ENCODE assay signal across 28 cellular contexts in genomic region chr10:76234827-76235226, GRCh38.
DNase-seq lines count a peak whose midpoint lies in the region; ATAC-seq, FAIRE-seq and TF ChIP-seq lines count a peak whose summit lies in the region.
"Had no signal": no experiment of that assay in that cellular context is flagged by ENCODE, and none has a peak within 500 bp of the region (broad histone marks: within the 10 kb centered on the region; RNA-seq: fewer than 3 reads in every experiment).

No MANE protein-coding gene starts in this region.

- 75% methylated on average over 3 of the region's 3 CpGs; no CpG with 5 or more reads in 1 of the 2 experiments for WGBS in H1 (ENCODE audit: extremely low coverage in 1 of 2, insufficient coverage in 1 of 2, insufficient read length in 1 of 2, insufficient replicate concordance in 2 of 2, low coverage in 1 of 2, low lambda C conversion rate in 2 of 2, missing lambda C conversion rate in 1 of 2), 2 experiments
- no CpG with 5 or more reads among the region's 3 CpGs for WGBS in mesendoderm (ENCODE audit: extremely low coverage, insufficient coverage, low lambda C conversion rate)

- H3K27me3 ChIP-seq in H1 (replicated peaks in 1 of 4; ENCODE audit: control insufficient read depth in 3 of 4, extremely low read depth in 1 of 4, insufficient read depth in 3 of 4, low read length in 3 of 4) (peaks cover 47 to 61% (median 58%) of the 10 kb centered on the region in 4 experiments), left lung (no peaks in the 10 kb centered on the region), mesendoderm (ENCODE audit: insufficient read depth, low read length, poor library complexity) (no peaks in the 10 kb centered on the region)
- H3K27me3 ChIP-seq: BE2C, BLaER1 had no signal

- H3K27ac Mint-ChIP-seq in immature natural killer cell, result no peak overlapping the region
- H3K27ac Mint-ChIP-seq: CD14-positive monocyte; CD4-positive, alpha-beta memory T cell; CD4-positive, CD25-positive, alpha-beta regulatory T cell; CD8-positive, alpha-beta memory T cell had no signal

- no peak for DNase-seq in H1 (ENCODE audit: low read depth in 1 of 2, low spot score in 2 of 2)
- no peak for DNase-seq in left lung
- no peak for DNase-seq in mesendoderm
- no peak for DNase-seq in immature natural killer cell
- DNase-seq: 8988T; ACHN; BE2C; C1 segment of cervical spinal cord; CD4-positive, alpha-beta memory T cell; CD4-positive, CD25-positive, alpha-beta regulatory T cell; CD8-positive, alpha-beta memory T cell; COR-L47; DMS 273 treated with DMSO at 0.1 percent for 48 hours; DMS153; DMS53; DMS79; DND-41; EL; GDM1 had no signal

- H2BK5ac ChIP-seq in H1 (ENCODE audit: low read depth, low read length) (no peak overlapping the region), mesendoderm (ENCODE audit: low read length) (peak overlapping the region; percentile 21)

- H3K36me3 ChIP-seq in H1 (ENCODE audit: control insufficient read depth in 2 of 4, insufficient read depth in 4 of 4, low read length in 3 of 4) (peaks cover 0 to 4% (median 0%) of the 10 kb centered on the region in 4 experiments; a peak in 1 of 8 replicates), left lung (no peaks in the 10 kb centered on the region), mesendoderm (ENCODE audit: control insufficient read depth, insufficient read depth, low read length) (no peaks in the 10 kb centered on the region)
- H3K36me3 ChIP-seq: BE2C, BLaER1 had no signal

- H3K4me3 Mint-ChIP-seq in immature natural killer cell, result no peak overlapping the region
- H3K4me3 Mint-ChIP-seq: CD14-positive monocyte; CD4-positive, alpha-beta memory T cell; CD4-positive, CD25-positive, alpha-beta regulatory T cell; CD8-positive, alpha-beta memory T cell had no signal

- no peak overlapping the region for H3K18ac ChIP-seq in H1 (ENCODE audit: extremely low read depth, low read length)
- peak overlapping the region; percentile 40 for H3K18ac ChIP-seq in mesendoderm (ENCODE audit: low read length)

- POLR2A ChIA-PET in H1 (lab: Charles Lee; ENCODE audit: partially characterized antibody), result no interaction called here

- no peak overlapping the region for H3K27ac ChIP-seq in H1 (ENCODE audit: low read depth, low read length)
- H3K27ac ChIP-seq in left lung, result peak overlapping the region in 1 of 2 donors; percentile 9
- peak overlapping the region; percentile 25 for H3K27ac ChIP-seq in mesendoderm (ENCODE audit: low read depth, low read length)
- H3K27ac ChIP-seq: BLaER1 had no signal

- no peak overlapping the region for H3K4ac ChIP-seq in H1 (replicated peaks; ENCODE audit: insufficient read length, low read depth, low read length)
- H3K4ac ChIP-seq in mesendoderm (ENCODE audit: low read depth, low read length), result no peak overlapping the region

- peaks cover 0 to 6% of the 10 kb centered on the region in 2 experiments for H4K20me1 ChIP-seq in H1 (replicated peaks in 1 of 2; ENCODE audit: control insufficient read depth in 1 of 2, insufficient read depth in 2 of 2, low read length in 2 of 2)
- H4K20me1 ChIP-seq: BLaER1 had no signal

- no peak overlapping the region for H2BK120ac ChIP-seq in H1 (replicated peaks; ENCODE audit: low read depth, low read length)
- H2BK120ac ChIP-seq in mesendoderm (ENCODE audit: low read depth, low read length), result peak overlapping the region; percentile 83

- TF ChIP-seq CTCF in H1 (IDR thresholded peaks at IDR 0.05; ENCODE audit: control extremely low read depth in 1 of 3, insufficient read depth in 1 of 3, low read depth in 1 of 3, low read length in 3 of 3) (no peak), left lung (IDR thresholded peaks at IDR 0.05) (no peak)

- H2BK15ac ChIP-seq in H1 (ENCODE audit: low read length) (no peak overlapping the region), mesendoderm (replicated peaks; ENCODE audit: low read depth) (no peak overlapping the region)

- H3K36me3 Mint-ChIP-seq in immature natural killer cell, result no peaks in the 10 kb centered on the region
- H3K36me3 Mint-ChIP-seq: CD4-positive, alpha-beta memory T cell; CD4-positive, CD25-positive, alpha-beta regulatory T cell; CD8-positive, alpha-beta memory T cell had no signal

- H4K91ac ChIP-seq in H1 (replicated peaks; ENCODE audit: insufficient read length, low read length), result no peak overlapping the region

- H4K8ac ChIP-seq in H1 (ENCODE audit: extremely low read depth, insufficient read depth, low read length), result no peak overlapping the region
- H4K8ac ChIP-seq in mesendoderm (ENCODE audit: low read depth, low read length), result no peak overlapping the region

- H3K56ac ChIP-seq in H1 (replicated peaks; ENCODE audit: insufficient read length, low read depth, low read length) (no peak overlapping the region), mesendoderm (ENCODE audit: low read length) (no peak overlapping the region)

- H2BK12ac ChIP-seq in H1 (ENCODE audit: low read depth, low read length), result no peak overlapping the region

- no peak for FAIRE-seq in H1 (lab: Jason Lieb, UNC)
- FAIRE-seq: A204.1, GM12878, GM12892, GM18507, GM19239 had no signal

- H3K27me3 Mint-ChIP-seq in immature natural killer cell (ENCODE audit: low read depth in 3 of 3), result peaks cover 0 to 4% (median 3%) of the 10 kb centered on the region in 3 donors
- H3K27me3 Mint-ChIP-seq: CD4-positive, alpha-beta memory T cell; CD4-positive, CD25-positive, alpha-beta regulatory T cell had no signal

- H3K4me1 Mint-ChIP-seq in immature natural killer cell, result no peaks in the 10 kb centered on the region
- H3K4me1 Mint-ChIP-seq: CD14-positive monocyte; CD4-positive, alpha-beta memory T cell; CD8-positive, alpha-beta memory T cell had no signal

- H3K14ac ChIP-seq in H1 (ENCODE audit: insufficient read length), result no peak overlapping the region

- peak; percentile 81 for ATAC-seq in left lung
- ATAC-seq in HG02763 (IDR thresholded peaks at IDR 0.05; ENCODE audit: unreplicated experiment), result no peak
- ATAC-seq in GM19035 (IDR thresholded peaks at IDR 0.05; ENCODE audit: unreplicated experiment), result no peak
- ATAC-seq: GM12878 had no signal

- H3K4me2 ChIP-seq in H1 (ENCODE audit: insufficient read depth in 1 of 2, low read depth in 2 of 2, low read length in 2 of 2), result no peak overlapping the region
- H3K4me2 ChIP-seq in mesendoderm (ENCODE audit: low read length), result no peak overlapping the region
- H3K4me2 ChIP-seq: BLaER1 had no signal

- no peak overlapping the region for H2AFZ ChIP-seq in H1 (ENCODE audit: low read length)

- intact Hi-C loops in left lung (cut with DNase I), result no loop called here

- H4K5ac ChIP-seq in H1 (ENCODE audit: insufficient read length, low read depth, low read length) (no peak overlapping the region), mesendoderm (ENCODE audit: low read length) (no peak overlapping the region)

- CTCF ChIA-PET in H1 (lab: Charles Lee; ENCODE audit: partially characterized antibody), result interaction anchor here (0.9 kb wide), 2 partner anchors 67 to 69 kb away, joined by 3 read pairs; no protein-coding TSS in a partner anchor

- H3K23ac ChIP-seq in H1 (ENCODE audit: insufficient read length) (no peak overlapping the region), mesendoderm (ENCODE audit: low read length) (no peak overlapping the region)

- H3K9me3 ChIP-seq in H1 (ENCODE audit: insufficient read depth in 2 of 2, low read depth in 1 of 2, low read length in 1 of 2), result no peaks in the 10 kb centered on the region
- H3K9me3 ChIP-seq in left lung, result no peaks in the 10 kb centered on the region
- H3K9me3 ChIP-seq: BE2C, BLaER1 had no signal

- H3K4me3 ChIP-seq in H1 (ENCODE audit: extremely low read depth in 1 of 4, insufficient read depth in 2 of 4, low read depth in 3 of 4, low read length in 4 of 4), result no peak overlapping the region
- no peak overlapping the region for H3K4me3 ChIP-seq in left lung
- no peak overlapping the region for H3K4me3 ChIP-seq in mesendoderm (ENCODE audit: low read length)
- H3K4me3 ChIP-seq: BLaER1, GM12878 had no signal

- H2AK5ac ChIP-seq in H1 (ENCODE audit: low read depth, low read length) (no peak overlapping the region), mesendoderm (ENCODE audit: low read length) (no peak overlapping the region)

- H3K79me2 ChIP-seq in H1 (ENCODE audit: control insufficient read depth in 1 of 2, insufficient read depth in 2 of 2, low read length in 2 of 2) (no peaks in the 10 kb centered on the region), mesendoderm (ENCODE audit: control insufficient read depth, insufficient read depth, low read length) (no peaks in the 10 kb centered on the region)

- H3K4me1 ChIP-seq in H1 (replicated peaks in 1 of 4; ENCODE audit: control insufficient read depth in 3 of 4, insufficient read depth in 4 of 4, low read length in 3 of 4) (peaks cover 0 to 9% (median 7%) of the 10 kb centered on the region in 4 experiments; a peak in 3 of 7 replicates), left lung (peaks cover 0 to 8% of the 10 kb centered on the region in 2 donors), mesendoderm (ENCODE audit: control insufficient read depth, low read depth, low read length) (peaks cover 17% of the 10 kb centered on the region)
- H3K4me1 ChIP-seq: BLaER1 had no signal

- no peak for TF ChIP-seq POLR2A in H1 (IDR thresholded peaks at IDR 0.05; ENCODE audit: control extremely low read depth in 1 of 2, low read depth in 2 of 2, low read length in 2 of 2)

- H3K9ac ChIP-seq in H1 (replicated peaks in 1 of 4; ENCODE audit: extremely low read depth in 1 of 4, low read depth in 3 of 4, low read length in 3 of 4) (no peak overlapping the region), mesendoderm (ENCODE audit: low read length) (no peak overlapping the region)
- H3K9ac ChIP-seq: BLaER1 had no signal

- peaks cover 0 to 3% (median 0%) of the 10 kb centered on the region in 6 donors for H3K9me3 Mint-ChIP-seq in immature natural killer cell

- no peak for TF ChIP-seq EP300 in H1 (IDR thresholded peaks at IDR 0.05; ENCODE audit: borderline replicate concordance in 1 of 2, low read depth in 2 of 2, low read length in 2 of 2)

- H3K23me2 ChIP-seq in H1 (ENCODE audit: low read depth, low read length), result no peaks in the 10 kb centered on the region

- no peak overlapping the region for H2BK20ac ChIP-seq in H1 (ENCODE audit: low read length)

- no peak for TF ChIP-seq RAD21 in H1 (IDR thresholded peaks at IDR 0.05 in 1 of 2, conservative IDR thresholded peaks at IDR 0.05 in 1 of 2; ENCODE audit: low read depth in 2 of 2, low read length in 2 of 2)

- H3K79me1 ChIP-seq in H1 (ENCODE audit: low read depth, low read length) (no peaks in the 10 kb centered on the region), mesendoderm (ENCODE audit: low read length) (no peaks in the 10 kb centered on the region)

TF ChIP-seq in H1, 55 proteins besides CTCF, POLR2A, EP300 and RAD21:
- 0 out of 2 replicates have a peak, but pooled peaks have one; percentile 4 for TF ChIP-seq SUZ12 (IDR thresholded peaks at IDR 0.05; ENCODE audit: low read length)
- no peak for TF ChIP-seq SIX5 (IDR thresholded peaks at IDR 0.05; ENCODE audit: low read depth, low read length)
